28 cellular contexts compared by ENCODE assay signal in genomic region chr5:1949253-1949652, GRCh38.
DNase-seq lines count a peak whose midpoint lies in the region; ATAC-seq and TF ChIP-seq lines count a peak whose summit lies in the region.
"Had no signal": no experiment of that assay in that cellular context is flagged by ENCODE, and none has a peak within 500 bp of the region (broad histone marks: within the 10 kb centered on the region; RNA-seq: fewer than 3 reads in every experiment).

No MANE protein-coding gene starts in this region.

- intact Hi-C loops in cardiac septum (cut with DNase I): loop anchor here (2.0 to 5.0 kb wide), 3 partner anchors 63 to 148 kb away; partner anchors contain the start of genes IRX4 and NDUFS6

- H3K4me3 ChIP-seq in cardiac muscle cell: no peak overlapping the region
- no peak overlapping the region for H3K4me3 ChIP-seq in thymus (ENCODE audit: low read length)
- H3K4me3 ChIP-seq: adrenal gland, HAP-1, smooth muscle cell, stomach, tibial artery had no signal

- H3K4me1 ChIP-seq in cardiac muscle cell (ENCODE audit: low read depth) (peaks cover 40% of the 10 kb centered on the region), thymus (ENCODE audit: control insufficient read depth, insufficient read depth, low read length) (no peaks in the 10 kb centered on the region)
- H3K4me1 ChIP-seq: adrenal gland, HAP-1, stomach, tibial artery had no signal

- no peaks in the 10 kb centered on the region for H3K9me3 Mint-ChIP-seq in chondrocyte (ENCODE audit: low read depth)
- H3K9me3 Mint-ChIP-seq: activated CD4-positive, alpha-beta memory T cell treated with anti-CD3 and anti-CD28 coated beads, Interleukin-2, amount 10 ng/mL, durations not matched to agents 7 days and 5 days; activated naive CD4-positive, alpha-beta T cell treated with anti-CD3 and anti-CD28 coated beads, Interleukin-2, amount 10 ng/mL, durations not matched to agents 7 days and 5 days; activated T-helper 1 cell treated with anti-CD3 and anti-CD28 coated beads, Interleukin-12 subunit alpha, Interleukin-12 subunit beta, Interleukin-2, Interleukin-4 antibody, amounts not matched to agents 30 ng/mL and 10 ng/mL and 1 ng/mL, durations not matched to agents 14 hours and 24 hours and 36 hours; nephron progenitor cell had no signal

- H3K27me3 Mint-ChIP-seq in chondrocyte (ENCODE audit: low read depth): peaks cover 41% of the 10 kb centered on the region

- TF ChIP-seq CTCF in cardiac muscle cell (IDR thresholded peaks at IDR 0.05; ENCODE audit: low read depth, low read length) (no peak), chondrocyte (IDR thresholded peaks at IDR 0.05) (no peak)

- no peaks in the 10 kb centered on the region for H3K36me3 Mint-ChIP-seq in chondrocyte (ENCODE audit: low read depth)
- H3K36me3 Mint-ChIP-seq: activated naive CD4-positive, alpha-beta T cell treated with anti-CD3 and anti-CD28 coated beads, Interleukin-2, amount 10 ng/mL, durations not matched to agents 7 days and 5 days; CD14-positive monocyte had no signal

- no peaks in the 10 kb centered on the region for H3K9me3 ChIP-seq in cardiac muscle cell (ENCODE audit: low read depth)
- H3K9me3 ChIP-seq in thymus (ENCODE audit: control insufficient read depth): no peaks in the 10 kb centered on the region
- H3K9me3 ChIP-seq: adrenal gland, HAP-1, stomach, tibial artery had no signal

- DNase-seq in cardiac muscle cell (ENCODE audit: low read depth in 1 of 2, low spot score in 1 of 2): no peak
- DNase-seq in cardiac septum (ENCODE audit: low spot score): no peak
- DNase-seq in chondrocyte (ENCODE audit: low spot score): peak; percentile 89
- DNase-seq in islet precursor cell: peak; percentile 48
- DNase-seq in NCI-H748 treated with DMSO at 0.1 percent for 48 hours (lab: John Stamatoyannopoulos, UW): no peak
- no peak for DNase-seq in OCI-M1 (lab: John Stamatoyannopoulos, UW)
- DNase-seq: activated CD4-positive, alpha-beta memory T cell treated with anti-CD3 and anti-CD28 coated beads, Interleukin-2, amount 10 ng/mL, durations not matched to agents 7 days and 5 days; activated CD4-positive, alpha-beta T cell treated with anti-CD3 and anti-CD28 coated beads for 1 hour; activated CD8-positive, alpha-beta memory T cell treated with anti-CD3 and anti-CD28 coated beads, Interleukin-2, amount 50 U/mL, for 4 hours; activated naive CD4-positive, alpha-beta T cell treated with anti-CD3 and anti-CD28 coated beads, Interleukin-2, amount 10 ng/mL, durations not matched to agents 7 days and 5 days; adrenal gland; DND-41; GF-D8; KBM-7; NCI-H1417; NCI-H2029; NCI-H524 treated with DMSO at 0.1 percent for 48 hours; nephron progenitor cell; stimulated activated CD8-positive, alpha-beta memory T cell treated with anti-CD3 and anti-CD28 coated beads, Interleukin-4, amount 100 ng/mL, for 48 hours; stomach; tibial artery had no signal

- H3K36me3 ChIP-seq in cardiac muscle cell: no peaks in the 10 kb centered on the region
- H3K36me3 ChIP-seq in thymus (ENCODE audit: control insufficient read depth, insufficient read depth): no peaks in the 10 kb centered on the region
- H3K36me3 ChIP-seq: adrenal gland, HAP-1, stomach, tibial artery had no signal

- H3K27me3 ChIP-seq in cardiac muscle cell (no peaks in the 10 kb centered on the region), thymus (ENCODE audit: control insufficient read depth, insufficient read depth) (peaks cover 4% of the 10 kb centered on the region)

- H3K27ac Mint-ChIP-seq in chondrocyte (ENCODE audit: unreplicated experiment): no peak overlapping the region
- H3K27ac Mint-ChIP-seq: activated CD4-positive, alpha-beta memory T cell treated with anti-CD3 and anti-CD28 coated beads, Interleukin-2, amount 10 ng/mL, durations not matched to agents 7 days and 5 days; activated naive CD4-positive, alpha-beta T cell treated with anti-CD3 and anti-CD28 coated beads, Interleukin-2, amount 10 ng/mL, durations not matched to agents 7 days and 5 days; activated T-helper 1 cell treated with anti-CD3 and anti-CD28 coated beads, Interleukin-12 subunit alpha, Interleukin-12 subunit beta, Interleukin-2, Interleukin-4 antibody, amounts not matched to agents 30 ng/mL and 10 ng/mL and 1 ng/mL, durations not matched to agents 14 hours and 24 hours and 36 hours; nephron progenitor cell had no signal

- H3K4me3 Mint-ChIP-seq in chondrocyte (ENCODE audit: unreplicated experiment): no peak overlapping the region
- H3K4me3 Mint-ChIP-seq: activated CD4-positive, alpha-beta memory T cell treated with anti-CD3 and anti-CD28 coated beads, Interleukin-2, amount 10 ng/mL, durations not matched to agents 7 days and 5 days; activated naive CD4-positive, alpha-beta T cell treated with anti-CD3 and anti-CD28 coated beads, Interleukin-2, amount 10 ng/mL, durations not matched to agents 7 days and 5 days; activated T-helper 1 cell treated with anti-CD3 and anti-CD28 coated beads, Interleukin-12 subunit alpha, Interleukin-12 subunit beta, Interleukin-2, Interleukin-4 antibody, amounts not matched to agents 30 ng/mL and 10 ng/mL and 1 ng/mL, durations not matched to agents 14 hours and 24 hours and 36 hours; CD14-positive monocyte; nephron progenitor cell had no signal

- ATAC-seq in GM18520 (IDR thresholded peaks at IDR 0.05; ENCODE audit: unreplicated experiment): no peak

- no peaks in the 10 kb centered on the region for H3K4me1 Mint-ChIP-seq in chondrocyte (ENCODE audit: low read depth)
- H3K4me1 Mint-ChIP-seq: activated CD4-positive, alpha-beta memory T cell treated with anti-CD3 and anti-CD28 coated beads, Interleukin-2, amount 10 ng/mL, durations not matched to agents 7 days and 5 days; activated naive CD4-positive, alpha-beta T cell treated with anti-CD3 and anti-CD28 coated beads, Interleukin-2, amount 10 ng/mL, durations not matched to agents 7 days and 5 days; CD14-positive monocyte had no signal

- 97% methylated on average over 18 of the region's 18 CpGs for WGBS in thymus

- H3K27ac ChIP-seq in cardiac muscle cell: peak overlapping the region; percentile 9
- H3K27ac ChIP-seq in thymus (ENCODE audit: low read depth): peak overlapping the region; percentile 52
- H3K27ac ChIP-seq: 22Rv1, adrenal gland, stomach, tibial artery had no signal

Comparison
In these comparisons a context has a peak if more than half of its experiments do, and no peak if none do; other contexts are left out.
1. DNase-seq: peak in chondrocyte (single experiment) and islet precursor cell (single experiment); none in cardiac muscle cell (0 of 2), cardiac septum (single experiment), NCI-H748 treated with DMSO at 0.1 percent for 48 hours (single experiment) and OCI-M1 (single experiment).